23 cellular contexts compared by ENCODE assay signal in the genomic region with DNA sequence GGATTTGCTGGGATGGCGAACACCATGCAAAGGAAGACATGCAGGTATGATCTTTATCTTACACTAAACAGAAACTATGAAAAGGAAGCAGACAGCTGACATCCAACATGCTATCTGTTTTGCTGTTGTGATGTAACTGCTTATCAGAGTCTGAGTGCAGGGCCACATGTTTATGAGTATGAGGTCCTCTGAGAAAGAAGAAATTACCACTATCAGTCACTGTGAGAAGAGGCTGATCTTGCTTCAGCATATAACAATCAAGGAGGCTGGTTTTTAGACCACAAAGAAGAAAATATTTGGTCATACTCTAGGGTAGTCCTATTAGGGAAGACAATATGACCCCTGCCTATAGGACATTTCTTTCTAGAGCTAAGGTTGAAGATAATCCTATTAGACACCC. TPM values are rescaled to one million over a fixed set of nuclear protein-coding genes. Genes with fewer than 3 reads are reported as not detected.
A peak's percentile ranks its signal among the peaks of the same experiment; 100 is the strongest.
DNase-seq lines count a peak whose midpoint lies in the region; ATAC-seq and TF ChIP-seq lines count a peak whose summit lies in the region.
"Had no signal": no experiment of that assay in that cellular context is flagged by ENCODE, and none has a peak within 500 bp of the region (broad histone marks: within the 10 kb centered on the region; RNA-seq: fewer than 3 reads in every experiment).

No MANE protein-coding gene starts in this region.

- H3K4me1 ChIP-seq in BE2C (peaks cover 8% of the 10 kb centered on the region), tibial nerve (no peaks in the 10 kb centered on the region)
- H3K4me1 ChIP-seq: A549, Caco-2 had no signal

- no peaks in the 10 kb centered on the region for H3K9me3 ChIP-seq in BE2C
- no peaks in the 10 kb centered on the region for H3K9me3 ChIP-seq in tibial nerve
- H3K9me3 ChIP-seq: A549, Caco-2 had no signal

- H3K36me3 ChIP-seq in BE2C (no peaks in the 10 kb centered on the region), tibial nerve (no peaks in the 10 kb centered on the region)

- TF ChIP-seq POLR2A in erythroblast (IDR thresholded peaks at IDR 0.05; ENCODE audit: low read length) (no peak), tibial nerve (IDR thresholded peaks at IDR 0.05) (no peak)

- H3K27ac ChIP-seq in tibial nerve, result no peak overlapping the region
- H3K27ac ChIP-seq: 22Rv1, A549, GM23248 had no signal

- TF ChIP-seq CTCF in BE2C (IDR thresholded peaks at IDR 0.05; ENCODE audit: low read depth, low read length) (no peak), tibial nerve (IDR thresholded peaks at IDR 0.05) (no peak)

- TF ChIP-seq EP300 in tibial nerve (IDR thresholded peaks at IDR 0.05), result no peak

- no peak for ATAC-seq in GM19328 (IDR thresholded peaks at IDR 0.05; ENCODE audit: unreplicated experiment)
- ATAC-seq: A549, GM12878 had no signal

- H3K4me3 ChIP-seq in BE2C (ENCODE audit: low read depth, low read length), result no peak overlapping the region
- H3K4me3 ChIP-seq in tibial nerve, result no peak overlapping the region
- H3K4me3 ChIP-seq: A549, GM12878, GM23248 had no signal

- WGBS in tibial nerve, 2 donors, result 83 to 96% methylated on average over 1 of the region's 1 CpG

- no peaks in the 10 kb centered on the region for H3K27me3 ChIP-seq in BE2C
- H3K27me3 ChIP-seq in tibial nerve, result no peaks in the 10 kb centered on the region

- DNase-seq in NCI-H82 (lab: John Stamatoyannopoulos, UW) (peak; percentile 19), NCI-H82 treated with DMSO at 0.1 percent for 48 hours (lab: John Stamatoyannopoulos, UW; ENCODE audit: unreplicated experiment) (no peak), BE2C (peak; percentile 24), OCI-M1 (lab: John Stamatoyannopoulos, UW) (peak; percentile 84), erythroblast (lab: John Stamatoyannopoulos, UW) (peak; percentile 32 to 62), tibial nerve (ENCODE audit: low spot score in 2 of 2) (no peak), NCI-H2171 (lab: John Stamatoyannopoulos, UW) (no peak)
- DNase-seq: ACHN; AML-193; C1 segment of cervical spinal cord; Caco-2; CD4-positive, alpha-beta memory T cell; DMS153; DND-41; GDM1; GM23248; H7; HCEC 1CT had no signal

RNA-seq across cellular contexts. Expression of a gene that starts 18.5 kb away (rescaled TPM):
- 7.1 TPM for polyA plus RNA-seq in BE2C (2012; ENCODE audit: insufficient read depth, insufficient read length, low read depth)
- 1 to 10 TPM in 2 of 4 donors, under 1 TPM in 2; 0.42 to 2.5 (median 1.1) TPM for total RNA-seq in tibial nerve
- total RNA-seq: CD4-positive, alpha-beta memory T cell had no signal
- polyA plus RNA-seq: BJ; CD4-positive, alpha-beta memory T cell had no signal

RNA-seq across cellular contexts. Expression of a gene that starts 35.5 kb away (rescaled TPM):
- 24.6 TPM for polyA plus RNA-seq in BE2C (2012; ENCODE audit: insufficient read depth, insufficient read length, low read depth)
- 10 to 100 TPM; 35.7 to 51.9 (median 46.5) TPM for total RNA-seq in tibial nerve

Comparison
In these comparisons a context has a peak if more than half of its experiments do, and no peak if none do; other contexts are left out.
1. DNase-seq: peak in NCI-H82 (single experiment), BE2C (single experiment), OCI-M1 (single experiment) and erythroblast (2 of 2); none in NCI-H82 treated with DMSO at 0.1 percent for 48 hours (single experiment), tibial nerve (0 of 2) and NCI-H2171 (single experiment).